ENCODE assay signal across 16 cellular contexts in genomic region chr6:34556031-34556471, GRCh38. TPM values are rescaled to one million over a fixed set of nuclear protein-coding genes. Genes with fewer than 3 reads are reported as not detected.
DNase-seq lines count a peak whose midpoint lies in the region; ATAC-seq and TF ChIP-seq lines count a peak whose summit lies in the region.
"Had no signal": no experiment of that assay in that cellular context is flagged by ENCODE, and none has a peak within 500 bp of the region (broad histone marks: within the 10 kb centered on the region; RNA-seq: fewer than 3 reads in every experiment).

Gene SPDEF, minus strand, starts transcription at chr6:34556329. Its CDS starts 11,874 bp downstream, at chr6:34544455.

- H3K27me3 Mint-ChIP-seq in chondrocyte (ENCODE audit: low read depth), result no peaks in the 10 kb centered on the region
- H3K27me3 Mint-ChIP-seq: activated CD4-positive, alpha-beta memory T cell treated with anti-CD3 and anti-CD28 coated beads, Interleukin-2, amount 10 ng/mL, durations not matched to agents 7 days and 5 days had no signal

- H3K9me3 Mint-ChIP-seq in chondrocyte (ENCODE audit: low read depth), result no peaks in the 10 kb centered on the region
- H3K9me3 Mint-ChIP-seq: activated CD4-positive, alpha-beta memory T cell treated with anti-CD3 and anti-CD28 coated beads, Interleukin-2, amount 10 ng/mL, durations not matched to agents 7 days and 5 days; activated T-helper 2 cell treated with anti-CD3 and anti-CD28 coated beads, Interferon-gamma antibody, Interleukin-2, Interleukin-4, amounts not matched to agents 10 μg/mL and 5 μg/mL and 100 μg/mL, durations not matched to agents 14 hours and 24 hours and 36 hours had no signal

- DNase-seq in HT1080 (ENCODE audit: low read depth) (peak; percentile 31), chondrocyte (ENCODE audit: low spot score) (no peak), posterior cingulate gyrus (no peak), SHP77 treated with DMSO at 0.1 percent for 48 hours (lab: John Stamatoyannopoulos, UW) (no peak)
- DNase-seq: activated CD4-positive, alpha-beta memory T cell treated with anti-CD3 and anti-CD28 coated beads, Interleukin-2, amount 10 ng/mL, durations not matched to agents 7 days and 5 days; DMS79 treated with DMSO at 0.1 percent for 48 hours; NCI-H1092 treated with DMSO at 0.1 percent for 48 hours; NCI-H510A; stimulated activated CD4-positive, alpha-beta T cell treated with anti-CD3 and anti-CD28 coated beads, Interleukin-12 subunit alpha, Interleukin-12 subunit beta, amount 100 ng/mL, for 4 hours; substantia nigra had no signal

- H3K4me1 Mint-ChIP-seq in chondrocyte (ENCODE audit: low read depth), result no peaks in the 10 kb centered on the region

- peak within 1 kb of the TSS; percentile 61 to 75 for H3K9ac ChIP-seq in mucosa of rectum (ENCODE audit: low read depth in 1 of 2, low read length in 2 of 2)

- peak within 1 kb of the TSS; percentile 65 to 68 for H3K4me3 ChIP-seq in mucosa of rectum (ENCODE audit: low read length in 2 of 2)

- no peaks in the 10 kb centered on the region for H3K36me3 Mint-ChIP-seq in chondrocyte (ENCODE audit: low read depth)

- ATAC-seq in HG02973 (IDR thresholded peaks at IDR 0.05; ENCODE audit: unreplicated experiment), result no peak
- ATAC-seq in GM21360 (IDR thresholded peaks at IDR 0.05; ENCODE audit: unreplicated experiment), result no peak

- H3K27ac Mint-ChIP-seq in chondrocyte (ENCODE audit: unreplicated experiment), result no peak within 1 kb of the TSS
- H3K27ac Mint-ChIP-seq: activated CD4-positive, alpha-beta memory T cell treated with anti-CD3 and anti-CD28 coated beads, Interleukin-2, amount 10 ng/mL, durations not matched to agents 7 days and 5 days; activated T-helper 2 cell treated with anti-CD3 and anti-CD28 coated beads, Interferon-gamma antibody, Interleukin-2, Interleukin-4, amounts not matched to agents 10 μg/mL and 5 μg/mL and 100 μg/mL, durations not matched to agents 14 hours and 24 hours and 36 hours had no signal

- peak within 1 kb of the TSS; percentile 99 for H3K27ac ChIP-seq in 22Rv1
- peak within 1 kb of the TSS; percentile 55 to 68 for H3K27ac ChIP-seq in mucosa of rectum (ENCODE audit: low read depth in 2 of 2, low read length in 2 of 2)
- H3K27ac ChIP-seq: RWPE1 had no signal

- no peak within 1 kb of the TSS for H3K4me3 Mint-ChIP-seq in chondrocyte (ENCODE audit: unreplicated experiment)
- H3K4me3 Mint-ChIP-seq: activated CD4-positive, alpha-beta memory T cell treated with anti-CD3 and anti-CD28 coated beads, Interleukin-2, amount 10 ng/mL, durations not matched to agents 7 days and 5 days had no signal

- intact Hi-C loops in posterior cingulate gyrus (cut with DNase I), result no loop called here

- H3K36me3 ChIP-seq in mucosa of rectum (ENCODE audit: control insufficient read depth in 2 of 2, insufficient read depth in 2 of 2, low read length in 2 of 2), result no peaks in the 10 kb centered on the region

- TF ChIP-seq CTCF in 22Rv1 (IDR thresholded peaks at IDR 0.05), result peak; percentile 37
- peak; percentile 8 for TF ChIP-seq CTCF in chondrocyte (IDR thresholded peaks at IDR 0.05)

- peaks cover 21 to 22% of the 10 kb centered on the region in 2 donors for H3K4me1 ChIP-seq in mucosa of rectum (ENCODE audit: control insufficient read depth in 2 of 2, insufficient read depth in 2 of 2, low read length in 2 of 2)

- no peaks in the 10 kb centered on the region for H3K9me3 ChIP-seq in mucosa of rectum (ENCODE audit: control insufficient read depth in 2 of 2, low read length in 2 of 2)

- H3K27me3 ChIP-seq in mucosa of rectum (ENCODE audit: control insufficient read depth in 2 of 2, insufficient read depth in 2 of 2, low read length in 2 of 2), result no peaks in the 10 kb centered on the region

RNA-seq across cellular contexts. Expression of gene SPDEF, which starts in this region (rescaled TPM):
- 0.07 and 0.16 TPM in 2 replicates for total RNA-seq in HT1080 (2014; rRNA removed; shearing (Covaris generic))
- polyA plus RNA-seq in HT1080 (2015; cell fraction: cytosol; rRNA removed), result 0.10 TPM in 2 replicates
- polyA plus RNA-seq in HT1080 (2015; cell fraction: nucleus; rRNA removed), result 0.19 and 0.20 TPM in 2 replicates
- 0.10 TPM in 1 of 3 replicates, not detected in the others for total RNA-seq in chondrocyte
- total RNA-seq: activated CD4-positive, alpha-beta memory T cell treated with anti-CD3 and anti-CD28 coated beads, Interleukin-2, amount 10 ng/mL, durations not matched to agents 7 days and 5 days had no signal

Comparison
In these comparisons a context has a peak if more than half of its experiments do, and no peak if none do; other contexts are left out.
1. Peak in DNase-seq in HT1080; RNA of the gene not detected or under 1 TPM.